ENCODE assay signal across 12 cellular contexts in genomic region chr7:99123571-99124033, GRCh38. TPM values are rescaled to one million over a fixed set of nuclear protein-coding genes. Genes with fewer than 3 reads are reported as not detected.
DNase-seq lines count a peak whose midpoint lies in the region; ATAC-seq and TF ChIP-seq lines count a peak whose summit lies in the region.
"Had no signal": no experiment of that assay in that cellular context is flagged by ENCODE, and none has a peak within 500 bp of the region (broad histone marks: within the 10 kb centered on the region; RNA-seq: fewer than 3 reads in every experiment).

No MANE protein-coding gene starts in this region.

- no peak overlapping the region for H3K4me2 ChIP-seq in GM23248 (ENCODE audit: unreplicated experiment)
- no peak overlapping the region for H3K4me2 ChIP-seq in fibroblast of lung (ENCODE audit: extremely low read depth, insufficient read depth, low read length)

- TF ChIP-seq CTCF in RWPE2 (IDR thresholded peaks at IDR 0.05; ENCODE audit: poor library complexity, severe bottlenecking): no peak
- TF ChIP-seq CTCF in fibroblast of lung (conservative IDR thresholded peaks at IDR 0.05 in 1 of 2, IDR thresholded peaks at IDR 0.05 in 1 of 2; ENCODE audit: low read depth in 1 of 2, low read length in 2 of 2): no peak
- no peak for TF ChIP-seq CTCF in gastrocnemius medialis (IDR thresholded peaks at IDR 0.05 in 4 of 5, conservative IDR thresholded peaks at IDR 0.05 in 1 of 5)

- no peaks in the 10 kb centered on the region for H3K36me3 ChIP-seq in GM23248 (ENCODE audit: low read depth)
- H3K36me3 ChIP-seq in RWPE2 (ENCODE audit: low read depth): no peaks in the 10 kb centered on the region; the same call in 1 of the 2 replicates
- no peaks in the 10 kb centered on the region for H3K36me3 ChIP-seq in fibroblast of lung (ENCODE audit: control insufficient read depth, insufficient read depth, low read length)
- no peaks in the 10 kb centered on the region for H3K36me3 ChIP-seq in gastrocnemius medialis

- 10 to 18% methylated on average over 1 of the region's 1 CpG for WGBS in GM23248 (ENCODE audit: low coverage in 1 of 2, low lambda C conversion rate in 2 of 2, missing lambda C conversion rate in 2 of 2), 2 experiments

- H3K27ac ChIP-seq in GM23248 (peak overlapping the region; percentile 48), RWPE2 (ENCODE audit: poor library complexity, severe bottlenecking) (peak overlapping the region; percentile 67), fibroblast of lung (ENCODE audit: insufficient read depth, low read length) (peak overlapping the region; percentile 37), gastrocnemius medialis (peak overlapping the region; percentile 56 to 83 (median 64))

- H3K9ac ChIP-seq in GM23248 (peak overlapping the region; percentile 25), fibroblast of lung (ENCODE audit: insufficient read depth, low read length) (no peak overlapping the region)

- intact Hi-C loops in gastrocnemius medialis (cut with DNase I; ENCODE audit: low total_unique reads): loop anchor here (1.0 kb wide), 1 partner anchor 56 kb away; no protein-coding TSS in a partner anchor

- H3K4me1 ChIP-seq in GM23248 (ENCODE audit: insufficient read depth) (peaks cover 76% of the 10 kb centered on the region), RWPE2 (ENCODE audit: insufficient read depth, poor library complexity, severe bottlenecking) (peaks cover 43% of the 10 kb centered on the region), fibroblast of lung (ENCODE audit: control insufficient read depth, extremely low read depth, insufficient read depth, low read length) (peaks cover 26% of the 10 kb centered on the region), gastrocnemius medialis (peaks cover 61 to 70% of the 10 kb centered on the region in 2 donors)

- H2AFZ ChIP-seq in GM23248 (no peak overlapping the region), fibroblast of lung (ENCODE audit: low read length) (no peak overlapping the region)

- H3K9me3 ChIP-seq in GM23248 (ENCODE audit: low read depth) (no peaks in the 10 kb centered on the region), RWPE2 (ENCODE audit: severe bottlenecking) (no peaks in the 10 kb centered on the region), fibroblast of lung (ENCODE audit: control insufficient read depth, insufficient read depth, low read depth, low read length) (no peaks in the 10 kb centered on the region), gastrocnemius medialis (no peaks in the 10 kb centered on the region)

- H3K4me3 ChIP-seq in GM23248 (no peak overlapping the region), RWPE2 (ENCODE audit: severe bottlenecking) (no peak overlapping the region), fibroblast of lung (replicated peaks in 1 of 4; ENCODE audit: control extremely low read depth in 1 of 4, insufficient read depth in 1 of 4, low read depth in 3 of 4, low read length in 4 of 4) (no peak overlapping the region), gastrocnemius medialis (no peak overlapping the region)

- no peaks in the 10 kb centered on the region for H3K27me3 ChIP-seq in GM23248 (replicated peaks; ENCODE audit: insufficient read depth)
- no peaks in the 10 kb centered on the region for H3K27me3 ChIP-seq in RWPE2 (ENCODE audit: insufficient read depth, poor library complexity, severe bottlenecking)
- H3K27me3 ChIP-seq in fibroblast of lung (ENCODE audit: control insufficient read depth, insufficient read depth, low read length): no peaks in the 10 kb centered on the region
- no peaks in the 10 kb centered on the region for H3K27me3 ChIP-seq in gastrocnemius medialis

- H4K20me1 ChIP-seq in GM23248 (ENCODE audit: insufficient read depth) (no peaks in the 10 kb centered on the region), fibroblast of lung (ENCODE audit: control insufficient read depth, extremely low read depth, insufficient read depth, low read length) (no peaks in the 10 kb centered on the region)

- in situ Hi-C loops in GM23248 (cut with MboI) (no loop called here), gastrocnemius medialis (cut with MboI; ENCODE audit: low sequenced_read_pairs in 4 of 4) (no loop called here)

- peaks cover 88% of the 10 kb centered on the region for H3K79me2 ChIP-seq in GM23248 (ENCODE audit: insufficient read depth)
- peaks cover 83% of the 10 kb centered on the region for H3K79me2 ChIP-seq in fibroblast of lung (ENCODE audit: control insufficient read depth, insufficient read depth, low read length)

- peaks cover 79% of the 10 kb centered on the region for H3F3A ChIP-seq in GM23248 (ENCODE audit: insufficient read depth)

- peak; percentile 67 for DNase-seq in GM23248
- no peak for DNase-seq in RWPE2 (ENCODE audit: low spot score)
- peak in 1 of 2 donors; percentile 67 for DNase-seq in fibroblast of lung (ENCODE audit: low read depth in 2 of 2)
- DNase-seq in gastrocnemius medialis: peak; percentile 34 to 67
- DNase-seq in T-helper 9 cell: no peak
- no peak for DNase-seq in NCI-H1048 (lab: John Stamatoyannopoulos, UW)
- DNase-seq: activated CD4-positive, alpha-beta T cell treated with anti-CD3 and anti-CD28 coated beads, Interleukin-2, amount 10 ng/mL, durations not matched to agents 7 days and 5 days; DMS53; NCI-H2171 treated with DMSO at 0.1 percent for 48 hours; stimulated activated CD8-positive, alpha-beta memory T cell treated with anti-CD3 and anti-CD28 coated beads, Interleukin-4, amount 100 ng/mL, for 48 hours had no signal

- peak; percentile 70 for ATAC-seq in RWPE2 (ENCODE audit: low read depth)
- peak; percentile 73 to 95 for ATAC-seq in gastrocnemius medialis
- ATAC-seq in HG02571 (IDR thresholded peaks at IDR 0.05; ENCODE audit: unreplicated experiment): no peak
- no peak for ATAC-seq in HG03432 (IDR thresholded peaks at IDR 0.05; ENCODE audit: unreplicated experiment)

- no peaks in the 10 kb centered on the region for H3K9me2 ChIP-seq in GM23248 (ENCODE audit: insufficient read depth)

- no peak for TF ChIP-seq POLR2A in gastrocnemius medialis (IDR thresholded peaks at IDR 0.05)

RNA-seq across cellular contexts. Expression of gene SMURF1, which starts 20.3 kb away (rescaled TPM):
- 19.1 and 21.1 TPM in 2 replicates for total RNA-seq in GM23248 (2014; rRNA removed; shearing (Covaris generic))
- 6.6 and 6.8 TPM in 2 replicates for polyA plus RNA-seq in GM23248 (2016; fragmentation: Nextera tagmentation; extraction: Ambion mirVana)
- 13.1 and 18.7 TPM in 2 replicates for total RNA-seq in fibroblast of lung
- 15.9 and 17.2 TPM in 2 replicates for polyA plus RNA-seq in fibroblast of lung
- polyA plus RNA-seq in fibroblast of lung (2012): 12.2 and 15.4 TPM in 2 replicates
- polyA minus RNA-seq in fibroblast of lung (ENCODE audit: low replicate concordance): 15.4 and 17.3 TPM in 2 replicates
- total RNA-seq in gastrocnemius medialis: 10 to 100 TPM; 15.4 to 44.8 (median 18.3) TPM

Comparison
In these comparisons a context has a peak if more than half of its experiments do, and no peak if none do; other contexts are left out.
1. DNase-seq: peak in GM23248 (single experiment) and gastrocnemius medialis (2 of 2); none in RWPE2 (single experiment), T-helper 9 cell (single experiment) and NCI-H1048 (single experiment).
2. ATAC-seq: peak in RWPE2 (single experiment) and gastrocnemius medialis (2 of 2); none in HG02571 (single experiment) and HG03432 (single experiment).
3. Peak in every context shown above with its lines, with median percentiles within 50 percentile points of each other: H3K27ac ChIP-seq.